ENCODE assay signal across 12 cellular contexts in genomic region chr6:85465762-85466161, GRCh38. TPM values are rescaled to one million over a fixed set of nuclear protein-coding genes. Genes with fewer than 3 reads are reported as not detected.
DNase-seq lines count a peak whose midpoint lies in the region; ATAC-seq lines count a peak whose summit lies in the region.
"Had no signal": no experiment of that assay in that cellular context is flagged by ENCODE, and none has a peak within 500 bp of the region (broad histone marks: within the 10 kb centered on the region; RNA-seq: fewer than 3 reads in every experiment).

No MANE protein-coding gene starts in this region.

- DNase-seq in stimulated activated naive CD8-positive, alpha-beta T cell treated with anti-CD3 and anti-CD28 coated beads, Interleukin-15, Interleukin-2, amounts not matched to agents 100 U/mL and 50 U/mL, for 24 hours: no peak
- peak; percentile 33 for DNase-seq in activated CD8-positive, alpha-beta T cell treated with anti-CD3 and anti-CD28 coated beads, Interleukin-2, amount 10 ng/mL, durations not matched to agents 7 days and 5 days
- DNase-seq in NCI-H226 (no peak), NCI-H1105 (lab: John Stamatoyannopoulos, UW) (no peak)
- no peak for DNase-seq in stimulated activated CD4-positive, alpha-beta T cell treated with anti-CD3 and anti-CD28 coated beads, Interleukin-15, amount 100 ng/mL, for 24 hours
- DNase-seq: activated CD4-positive, alpha-beta T cell treated with anti-CD3 and anti-CD28 coated beads for 4 hours; left cardiac atrium; NCI-H2171 treated with DMSO at 0.1 percent for 48 hours had no signal

- no peaks in the 10 kb centered on the region for H3K9me3 Mint-ChIP-seq in stimulated activated naive CD8-positive, alpha-beta T cell treated with anti-CD3 and anti-CD28 coated beads, Interleukin-15, Interleukin-2, amounts not matched to agents 100 ng/mL and 50 ng/mL, for 24 hours
- no peaks in the 10 kb centered on the region for H3K9me3 Mint-ChIP-seq in activated CD8-positive, alpha-beta T cell treated with anti-CD3 and anti-CD28 coated beads, Interleukin-2, amount 10 ng/mL, durations not matched to agents 7 days and 5 days (ENCODE audit: insufficient read depth)
- H3K9me3 Mint-ChIP-seq: dendritic cell treated with granulocyte-macrophage colony-stimulating factor and Interleukin-4, amounts not matched to agents 40 ng/mL and 50 ng/mL, for 4 days had no signal

- ATAC-seq in stimulated activated naive CD8-positive, alpha-beta T cell treated with anti-CD3 and anti-CD28 coated beads, Interleukin-15, Interleukin-2, amounts not matched to agents 100 U/mL and 50 U/mL, for 24 hours: no peak
- ATAC-seq in HG03159 (IDR thresholded peaks at IDR 0.05; ENCODE audit: unreplicated experiment): peak; percentile 45
- ATAC-seq in activated CD8-positive, alpha-beta T cell treated with anti-CD3 and anti-CD28 coated beads, Interleukin-2, amount 10 ng/mL, durations not matched to agents 7 days and 5 days: peak; percentile 35
- no peak for ATAC-seq in GM18519 (IDR thresholded peaks at IDR 0.05; ENCODE audit: low FRiP score, unreplicated experiment)
- ATAC-seq: left cardiac atrium had no signal

- H3K27ac Mint-ChIP-seq in stimulated activated naive CD8-positive, alpha-beta T cell treated with anti-CD3 and anti-CD28 coated beads, Interleukin-15, Interleukin-2, amounts not matched to agents 100 ng/mL and 50 ng/mL, for 24 hours: peak overlapping the region; percentile 99
- peak overlapping the region; percentile 31 for H3K27ac Mint-ChIP-seq in activated CD8-positive, alpha-beta T cell treated with anti-CD3 and anti-CD28 coated beads, Interleukin-2, amount 10 ng/mL, durations not matched to agents 7 days and 5 days
- H3K27ac Mint-ChIP-seq: dendritic cell treated with granulocyte-macrophage colony-stimulating factor and Interleukin-4, amounts not matched to agents 40 ng/mL and 50 ng/mL, for 4 days had no signal

- H3K4me3 Mint-ChIP-seq in stimulated activated naive CD8-positive, alpha-beta T cell treated with anti-CD3 and anti-CD28 coated beads, Interleukin-15, Interleukin-2, amounts not matched to agents 100 ng/mL and 50 ng/mL, for 24 hours: peak overlapping the region; percentile 60
- H3K4me3 Mint-ChIP-seq in activated CD8-positive, alpha-beta T cell treated with anti-CD3 and anti-CD28 coated beads, Interleukin-2, amount 10 ng/mL, durations not matched to agents 7 days and 5 days: no peak overlapping the region
- H3K4me3 Mint-ChIP-seq: dendritic cell treated with granulocyte-macrophage colony-stimulating factor and Interleukin-4, amounts not matched to agents 40 ng/mL and 50 ng/mL, for 4 days had no signal

- CTCF ChIA-PET in activated CD8-positive, alpha-beta T cell treated with anti-CD3 and anti-CD28 coated beads, Interleukin-2, amount 10 ng/mL, durations not matched to agents 7 days and 5 days (lab: Charles Lee): interaction anchor here (1.0 to 8.3 kb wide), 3 partner anchors 16 to 111 kb away, joined by 3 to 95 read pairs (median 85); partner anchors contain the start of gene NT5E

- POLR2A ChIA-PET in activated CD8-positive, alpha-beta T cell treated with anti-CD3 and anti-CD28 coated beads, Interleukin-2, amount 10 ng/mL, durations not matched to agents 7 days and 5 days (lab: Charles Lee): interaction anchor here (2.2 kb wide), 1 partner anchor 16 kb away, joined by 7 read pairs; the partner anchor contains the start of gene NT5E

- no peaks in the 10 kb centered on the region for H3K27me3 Mint-ChIP-seq in stimulated activated naive CD8-positive, alpha-beta T cell treated with anti-CD3 and anti-CD28 coated beads, Interleukin-15, Interleukin-2, amounts not matched to agents 100 ng/mL and 50 ng/mL, for 24 hours
- no peaks in the 10 kb centered on the region for H3K27me3 Mint-ChIP-seq in activated CD8-positive, alpha-beta T cell treated with anti-CD3 and anti-CD28 coated beads, Interleukin-2, amount 10 ng/mL, durations not matched to agents 7 days and 5 days (ENCODE audit: low read depth)

- peaks cover 67% of the 10 kb centered on the region for H3K4me1 Mint-ChIP-seq in stimulated activated naive CD8-positive, alpha-beta T cell treated with anti-CD3 and anti-CD28 coated beads, Interleukin-15, Interleukin-2, amounts not matched to agents 100 ng/mL and 50 ng/mL, for 24 hours (ENCODE audit: low read depth)
- peaks cover 63% of the 10 kb centered on the region for H3K4me1 Mint-ChIP-seq in activated CD8-positive, alpha-beta T cell treated with anti-CD3 and anti-CD28 coated beads, Interleukin-2, amount 10 ng/mL, durations not matched to agents 7 days and 5 days (ENCODE audit: low read depth)

- H3K36me3 Mint-ChIP-seq in stimulated activated naive CD8-positive, alpha-beta T cell treated with anti-CD3 and anti-CD28 coated beads, Interleukin-15, Interleukin-2, amounts not matched to agents 100 ng/mL and 50 ng/mL, for 24 hours (ENCODE audit: low read depth): no peaks in the 10 kb centered on the region
- peaks cover 3% of the 10 kb centered on the region for H3K36me3 Mint-ChIP-seq in activated CD8-positive, alpha-beta T cell treated with anti-CD3 and anti-CD28 coated beads, Interleukin-2, amount 10 ng/mL, durations not matched to agents 7 days and 5 days (ENCODE audit: low read depth)

RNA-seq across cellular contexts. Expression of gene NT5E, which starts 15.9 kb away (rescaled TPM):
- total RNA-seq in activated CD8-positive, alpha-beta T cell treated with anti-CD3 and anti-CD28 coated beads, Interleukin-2, amount 10 ng/mL, durations not matched to agents 7 days and 5 days: 1 to 10 TPM; 7.4 to 7.6 TPM

Comparison
In these comparisons a context has a peak if more than half of its experiments do, and no peak if none do; other contexts are left out.
1. ATAC-seq: peak in HG03159 (single experiment) and activated CD8-positive, alpha-beta T cell treated with anti-CD3 and anti-CD28 coated beads, Interleukin-2, amount 10 ng/mL, durations not matched to agents 7 days and 5 days (single experiment); none in stimulated activated naive CD8-positive, alpha-beta T cell treated with anti-CD3 and anti-CD28 coated beads, Interleukin-15, Interleukin-2, amounts not matched to agents 100 U/mL and 50 U/mL, for 24 hours (single experiment) and GM18519 (single experiment).